18 cellular contexts compared by ENCODE assay signal in genomic region chr11:31560842-31561476, GRCh38. TPM values are rescaled to one million over a fixed set of nuclear protein-coding genes. Genes with fewer than 3 reads are reported as not detected.
A peak's percentile ranks its signal among the peaks of the same experiment; 100 is the strongest.
DNase-seq lines count a peak whose midpoint lies in the region; ATAC-seq, FAIRE-seq and TF ChIP-seq lines count a peak whose summit lies in the region.
"Had no signal": no experiment of that assay in that cellular context is flagged by ENCODE, and none has a peak within 500 bp of the region (broad histone marks: within the 10 kb centered on the region; RNA-seq: fewer than 3 reads in every experiment).

No MANE protein-coding gene starts in this region.

- WGBS in small intestine, 3 donors: 95 to 100% (median 100%) methylated on average over 1 of the region's 1 CpG

- ATAC-seq in GM21515 (IDR thresholded peaks at IDR 0.05; ENCODE audit: unreplicated experiment): no peak
- ATAC-seq: CD8-positive, alpha-beta T cell; GM12878; HepG2 had no signal

- no peaks in the 10 kb centered on the region for H3K4me1 ChIP-seq in small intestine (ENCODE audit: control insufficient read depth in 2 of 2, insufficient read depth in 1 of 2, low read depth in 1 of 2, low read length in 1 of 2)

- TF ChIP-seq CTCF in bronchial epithelial cell (IDR thresholded peaks at IDR 0.05; ENCODE audit: insufficient read depth, low read length, severe bottlenecking): no peak

- no peak overlapping the region for H3K27ac ChIP-seq in small intestine (ENCODE audit: low read depth in 1 of 2, low read length in 1 of 2)
- H3K27ac ChIP-seq: BLaER1 treated with 17β-estradiol and CSF1 and Interleukin-3, amounts not matched to agents 10 nM and 100 nM; GM23248 had no signal

- H3K4me3 ChIP-seq in bronchial epithelial cell (ENCODE audit: low read depth, low read length): no peak overlapping the region
- H3K4me3 ChIP-seq in small intestine (ENCODE audit: low read depth in 1 of 2, low read length in 2 of 2): no peak overlapping the region
- H3K4me3 ChIP-seq: BLaER1 treated with 17β-estradiol and CSF1 and Interleukin-3, amounts not matched to agents 10 nM and 100 nM; GM12878; GM23248 had no signal

- FAIRE-seq in bronchial epithelial cell (lab: Jason Lieb, UNC) (no peak), small intestine (lab: Jason Lieb, UNC) (no peak)
- FAIRE-seq: GM12878, GM19239, HepG2 had no signal

- H3K36me3 ChIP-seq in bronchial epithelial cell (ENCODE audit: control insufficient read depth, insufficient read depth, low read length): no peaks in the 10 kb centered on the region
- H3K36me3 ChIP-seq in small intestine (ENCODE audit: control insufficient read depth in 2 of 2, insufficient read depth in 2 of 2, low read length in 2 of 2): no peaks in the 10 kb centered on the region

- H3K9me3 ChIP-seq in small intestine (ENCODE audit: control insufficient read depth, low read depth): no peaks in the 10 kb centered on the region

- DNase-seq in NCI-H526 (lab: John Stamatoyannopoulos, UW) (peak; percentile 21 to 33), NCI-H526 treated with DMSO at 0.1 percent for 48 hours (lab: John Stamatoyannopoulos, UW) (no peak), HT-29 (ENCODE audit: low spot score) (peak; percentile 30), bronchial epithelial cell (ENCODE audit: low read depth) (peak; percentile 79), small intestine (peak; percentile 10), HK-2 (ENCODE audit: unreplicated experiment) (no peak)
- DNase-seq: CD8-positive, alpha-beta T cell; COR-L47; DMS 273 treated with DMSO at 0.1 percent for 48 hours; DMS79 treated with DMSO at 0.1 percent for 48 hours; GM23248; HCEC 1CT; KBM-7 had no signal

- H3K27me3 ChIP-seq in bronchial epithelial cell (ENCODE audit: control insufficient read depth, insufficient read depth, low read length): no peaks in the 10 kb centered on the region
- H3K27me3 ChIP-seq in small intestine (ENCODE audit: control insufficient read depth in 2 of 2, insufficient read depth in 2 of 2, low read length in 2 of 2): no peaks in the 10 kb centered on the region
- H3K27me3 ChIP-seq: BLaER1 treated with 17β-estradiol and CSF1 and Interleukin-3, amounts not matched to agents 10 nM and 100 nM had no signal

RNA-seq across cellular contexts. Expression of gene ELP4, which starts 51.4 kb away (rescaled TPM):
- total RNA-seq in HT-29 (2014; rRNA removed; shearing (Covaris generic)): 23.0 and 24.6 TPM in 2 replicates
- total RNA-seq in bronchial epithelial cell: 11.1 and 13.2 TPM in 2 replicates
- 1 to 10 TPM; 5.4 to 9.2 (median 6.5) TPM for polyA plus RNA-seq in small intestine

RNA-seq across cellular contexts. Expression of gene IMMP1L, which starts 51.5 kb away (rescaled TPM):
- total RNA-seq in HT-29 (2014; rRNA removed; shearing (Covaris generic)): 13.5 and 26.2 TPM in 2 replicates
- total RNA-seq in bronchial epithelial cell: 11.3 and 13.2 TPM in 2 replicates
- polyA plus RNA-seq in small intestine: 10 to 100 TPM; 13.2 to 22.5 (median 15.2) TPM

Comparison
In these comparisons a context has a peak if more than half of its experiments do, and no peak if none do; other contexts are left out.
1. DNase-seq: peak in NCI-H526 (2 of 2), HT-29 (single experiment), bronchial epithelial cell (single experiment) and small intestine (single experiment); none in NCI-H526 treated with DMSO at 0.1 percent for 48 hours (single experiment) and HK-2 (single experiment).